Comparison of ENCODE assay signal across 7 cellular contexts in the genomic region with DNA sequence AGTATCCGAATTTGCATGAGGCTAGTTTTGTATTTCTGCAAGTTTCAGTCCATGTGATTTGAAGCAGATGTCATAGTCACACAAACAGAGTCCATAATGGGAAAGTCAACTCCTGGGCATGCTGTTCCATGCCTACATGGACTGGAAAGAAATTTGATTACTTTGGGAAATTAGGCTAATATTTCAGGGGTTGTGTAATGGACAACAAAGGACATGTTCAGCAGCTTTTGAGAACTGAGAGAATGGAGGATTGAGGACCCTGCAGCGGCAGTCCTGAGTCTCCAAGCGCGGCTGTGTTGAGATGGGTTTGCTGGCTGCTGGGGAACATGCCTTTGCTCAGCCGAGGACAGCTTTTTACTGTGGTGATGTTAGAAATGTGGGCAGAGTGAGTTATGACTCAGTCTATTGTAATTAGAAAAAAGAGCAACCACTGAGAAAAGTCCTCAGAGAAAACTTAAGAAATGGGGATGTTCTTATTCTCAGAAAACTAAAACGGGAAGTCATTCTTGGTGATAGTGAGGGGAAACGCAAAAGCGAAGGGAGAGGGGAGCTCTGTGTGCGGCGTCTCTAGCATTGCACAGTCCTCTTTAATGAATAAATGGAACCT.
A peak's percentile ranks its signal among the peaks of the same experiment; 100 is the strongest.
DNase-seq lines count a peak whose midpoint lies in the region; ATAC-seq, FAIRE-seq and TF ChIP-seq lines count a peak whose summit lies in the region.

No MANE protein-coding gene starts in this region.

- intact Hi-C loops in uterus (cut with DNase I; ENCODE audit: low total_unique reads), result no loop called here

- 64 to 87% (median 67%) methylated on average over 10 of the region's 10 CpGs for WGBS in small intestine, 3 donors

- no peaks in the 10 kb centered on the region for H3K9me3 ChIP-seq in small intestine (ENCODE audit: control insufficient read depth, low read depth)
- H3K9me3 ChIP-seq in uterus, result no peaks in the 10 kb centered on the region

- H3K4me3 ChIP-seq in brain microvascular endothelial cell (ENCODE audit: low read depth, low read length) (no peak overlapping the region), small intestine (ENCODE audit: low read depth in 1 of 2, low read length in 2 of 2) (no peak overlapping the region), uterus (no peak overlapping the region)

- H3K36me3 ChIP-seq in brain microvascular endothelial cell (replicated peaks), result no peaks in the 10 kb centered on the region
- H3K36me3 ChIP-seq in small intestine (ENCODE audit: control insufficient read depth in 2 of 2, insufficient read depth in 2 of 2, low read length in 2 of 2), result no peaks in the 10 kb centered on the region
- H3K36me3 ChIP-seq in uterus, result no peaks in the 10 kb centered on the region

- no peak for FAIRE-seq in small intestine (lab: Jason Lieb, UNC)

- DNase-seq in NOMO-1 (lab: John Stamatoyannopoulos, UW; ENCODE audit: unreplicated experiment in 2 of 2), result peak; percentile 90 to 98
- DNase-seq in brain microvascular endothelial cell, result peak; percentile 41
- DNase-seq in small intestine, result peak; percentile 17
- DNase-seq in uterus, result no peak
- DNase-seq in activated CD4-positive, CD25-positive, alpha-beta regulatory T cell (lab: John Stamatoyannopoulos, UW), result no peak

- H3K27ac ChIP-seq in brain microvascular endothelial cell (no peak overlapping the region), small intestine (ENCODE audit: low read depth in 1 of 2, low read length in 1 of 2) (no peak overlapping the region), uterus (peak overlapping the region in 1 of 2 donors; percentile 46)

- peak; percentile 87 for ATAC-seq in GM18519 (IDR thresholded peaks at IDR 0.05; ENCODE audit: low FRiP score, unreplicated experiment)
- ATAC-seq in HG02642 (IDR thresholded peaks at IDR 0.05; ENCODE audit: poor library complexity, unreplicated experiment), result peak; percentile 89

- H3K27me3 ChIP-seq in brain microvascular endothelial cell (replicated peaks), result no peaks in the 10 kb centered on the region
- no peaks in the 10 kb centered on the region for H3K27me3 ChIP-seq in small intestine (ENCODE audit: control insufficient read depth in 2 of 2, insufficient read depth in 2 of 2, low read length in 2 of 2)
- H3K27me3 ChIP-seq in uterus, result no peaks in the 10 kb centered on the region

- no peak for TF ChIP-seq POLR2A in uterus (IDR thresholded peaks at IDR 0.05)

- H3K4me1 ChIP-seq in small intestine (ENCODE audit: control insufficient read depth in 2 of 2, insufficient read depth in 1 of 2, low read depth in 1 of 2, low read length in 1 of 2), result no peaks in the 10 kb centered on the region
- no peaks in the 10 kb centered on the region for H3K4me1 ChIP-seq in uterus

- in situ Hi-C loops in brain microvascular endothelial cell (cut with HindIII; ENCODE audit: low pct_ligation_motif_present, low sequenced_read_pairs), result no loop called here

- TF ChIP-seq CTCF in brain microvascular endothelial cell (IDR thresholded peaks at IDR 0.05; ENCODE audit: low read depth, low read length, missing control alignments), result no peak
- no peak for TF ChIP-seq CTCF in uterus (IDR thresholded peaks at IDR 0.05)

Comparison
In these comparisons a context has a peak if more than half of its experiments do, and no peak if none do; other contexts are left out.
1. DNase-seq: peak in NOMO-1 (2 of 2), brain microvascular endothelial cell (single experiment) and small intestine (single experiment); none in uterus (0 of 2) and activated CD4-positive, CD25-positive, alpha-beta regulatory T cell (0 of 4).